15 cellular contexts compared by ENCODE assay signal in genomic region chrX:26651755-26652154, GRCh38.
DNase-seq lines count a peak whose midpoint lies in the region; TF ChIP-seq lines count a peak whose summit lies in the region.
"Had no signal": no experiment of that assay in that cellular context is flagged by ENCODE, and none has a peak within 500 bp of the region (broad histone marks: within the 10 kb centered on the region; RNA-seq: fewer than 3 reads in every experiment).

No MANE protein-coding gene starts in this region.

- DNase-seq in NCI-H748 (lab: John Stamatoyannopoulos, UW; ENCODE audit: unreplicated experiment) (peak; percentile 1), NCI-H748 treated with DMSO at 0.1 percent for 48 hours (lab: John Stamatoyannopoulos, UW) (no peak), LNCaP clone FGC (ENCODE audit: low read depth) (no peak), amniotic epithelial cell (ENCODE audit: low read depth) (peak; percentile 2), lung microvascular endothelial cell (ENCODE audit: low read depth in 2 of 2) (peak; percentile 1 to 7), midbrain (lab: John Stamatoyannopoulos, UW) (no peak), NCI-H1417 (lab: John Stamatoyannopoulos, UW) (no peak), COLO668 (lab: John Stamatoyannopoulos, UW; ENCODE audit: unreplicated experiment) (no peak)
- DNase-seq: activated CD4-positive, alpha-beta T cell treated with anti-CD3 and anti-CD28 coated beads for 1 hour; activated T-cell treated with anti-CD3 and anti-CD28 coated beads, Interleukin-2, amount 50 U/mL, for 48 hours; foreskin melanocyte; islet precursor cell; T-cell had no signal

- TF ChIP-seq CTCF in LNCaP clone FGC (IDR thresholded peaks at IDR 0.05; ENCODE audit: control insufficient read depth, extremely low read depth, insufficient read depth): peak; percentile 44; the same call in 1 of the 2 replicates

- H3K4me3 ChIP-seq in LNCaP clone FGC (ENCODE audit: low read depth, low read length): no peak overlapping the region
- H3K4me3 ChIP-seq: prostate gland, thoracic aorta had no signal

Comparison
In these comparisons a context has a peak if more than half of its experiments do, and no peak if none do; other contexts are left out.
1. DNase-seq: peak in NCI-H748 (single experiment), amniotic epithelial cell (single experiment) and lung microvascular endothelial cell (2 of 2); none in NCI-H748 treated with DMSO at 0.1 percent for 48 hours (single experiment), LNCaP clone FGC (single experiment), midbrain (single experiment), NCI-H1417 (0 of 3) and COLO668 (single experiment).